ENCODE assay signal across 8 cellular contexts in genomic region chr9:133992780-133993634, GRCh38. TPM values are rescaled to one million over a fixed set of nuclear protein-coding genes. Genes with fewer than 3 reads are reported as not detected.
A peak's percentile ranks its signal among the peaks of the same experiment; 100 is the strongest.
DNase-seq lines count a peak whose midpoint lies in the region; FAIRE-seq and TF ChIP-seq lines count a peak whose summit lies in the region.

No MANE protein-coding gene starts in this region.

- in situ Hi-C loops in GM23248 (cut with MboI), result loop anchor here (5.0 kb wide), 1 partner anchor 206 kb away; no protein-coding TSS in a partner anchor

- H3K27me3 Mint-ChIP-seq in osteocyte (ENCODE audit: unreplicated experiment), result no peaks in the 10 kb centered on the region

- no peaks in the 10 kb centered on the region for H3F3A ChIP-seq in GM23248 (ENCODE audit: insufficient read depth)

- 0 to 2% methylated on average over 49 to 62 of the region's 74 CpGs for WGBS in GM23248 (ENCODE audit: low coverage in 1 of 2, low lambda C conversion rate in 2 of 2, missing lambda C conversion rate in 2 of 2), 2 experiments

- peak; percentile 90 for DNase-seq in DMS53 (lab: John Stamatoyannopoulos, UW)
- DNase-seq in GM23248, result peak; percentile 95
- peak; percentile 82 for DNase-seq in LoVo (ENCODE audit: low spot score)
- peak; percentile 62 for DNase-seq in SHP77 treated with DMSO at 0.1 percent for 48 hours (lab: John Stamatoyannopoulos, UW)
- peak; percentile 65 for DNase-seq in activated gamma-delta T cell treated with anti-CD3 and anti-CD28 coated beads, Interleukin-2, amount 50 U/mL, for 16 hours (ENCODE audit: low read depth)
- DNase-seq in frontal cortex (ENCODE audit: low spot score in 2 of 2), result peak; percentile 77 to 82
- DNase-seq in osteocyte (ENCODE audit: extremely low spot score, unreplicated experiment), result peak; percentile 88
- DNase-seq in tibial artery, result peak; percentile 91 to 92

- H4K20me1 ChIP-seq in GM23248 (ENCODE audit: insufficient read depth), result no peaks in the 10 kb centered on the region

- no peaks in the 10 kb centered on the region for H3K27me3 ChIP-seq in GM23248 (replicated peaks; ENCODE audit: insufficient read depth)
- H3K27me3 ChIP-seq in tibial artery, result peaks cover 0 to 18% of the 10 kb centered on the region in 2 donors

- H2AFZ ChIP-seq in GM23248, result peak overlapping the region; percentile 75

- intact Hi-C loops in tibial artery (cut with DNase I; ENCODE audit: low total_unique reads), result no loop called here

- H3K36me3 Mint-ChIP-seq in osteocyte (ENCODE audit: unreplicated experiment), result no peaks in the 10 kb centered on the region

- no peaks in the 10 kb centered on the region for H3K9me3 Mint-ChIP-seq in osteocyte (ENCODE audit: unreplicated experiment)

- peak overlapping the region; percentile 85 for H3K4me3 ChIP-seq in GM23248
- peak overlapping the region; percentile 56 to 68 for H3K4me3 ChIP-seq in tibial artery

- H3K4me3 Mint-ChIP-seq in osteocyte (ENCODE audit: unreplicated experiment), result peak overlapping the region; percentile 73

- no peaks in the 10 kb centered on the region for H3K9me3 ChIP-seq in GM23248 (ENCODE audit: low read depth)
- H3K9me3 ChIP-seq in tibial artery, result no peaks in the 10 kb centered on the region

- H3K9me2 ChIP-seq in GM23248 (ENCODE audit: insufficient read depth), result no peaks in the 10 kb centered on the region

- peak overlapping the region; percentile 50 for H3K27ac Mint-ChIP-seq in osteocyte (ENCODE audit: unreplicated experiment)

- peak overlapping the region; percentile 89 for H3K9ac ChIP-seq in GM23248

- peaks cover 30% of the 10 kb centered on the region for H3K79me2 ChIP-seq in GM23248 (ENCODE audit: insufficient read depth)

- peak overlapping the region; percentile 89 for H3K27ac ChIP-seq in GM23248
- peak overlapping the region; percentile 76 to 87 for H3K27ac ChIP-seq in tibial artery

- H3K36me3 ChIP-seq in GM23248 (ENCODE audit: low read depth) (no peaks in the 10 kb centered on the region), tibial artery (no peaks in the 10 kb centered on the region)

- H3K4me1 ChIP-seq in GM23248 (ENCODE audit: insufficient read depth), result peaks cover 7% of the 10 kb centered on the region; the same call in 1 of the 2 replicates
- H3K4me1 ChIP-seq in tibial artery, result peaks cover 7 to 36% (median 28%) of the 10 kb centered on the region in 4 donors

- H3K4me2 ChIP-seq in GM23248 (ENCODE audit: unreplicated experiment), result peak overlapping the region; percentile 93

- no peak for FAIRE-seq in frontal cortex (lab: Jason Lieb, UNC)

- peak; percentile 64 for TF ChIP-seq CTCF in osteocyte (IDR thresholded peaks at IDR 0.05)
- TF ChIP-seq CTCF in tibial artery (IDR thresholded peaks at IDR 0.05), result peak in 1 of 2 experiments; percentile 23

- H3K4me1 Mint-ChIP-seq in osteocyte (ENCODE audit: unreplicated experiment), result peaks cover 25% of the 10 kb centered on the region

RNA-seq across cellular contexts. Expression of gene VAV2, which starts 0.9 kb away (rescaled TPM):
- 8.3 and 9.0 TPM in 2 replicates for total RNA-seq in GM23248 (2014; rRNA removed; shearing (Covaris generic))
- polyA plus RNA-seq in GM23248 (2016; fragmentation: Nextera tagmentation; extraction: Ambion mirVana), result 6.7 and 7.3 TPM in 2 replicates
- total RNA-seq in frontal cortex (31.0 TPM), osteocyte (21.5 and 24.4 TPM in 2 replicates)

RNA-seq across cellular contexts. Expression of gene BRD3OS, which starts 32.3 kb away (rescaled TPM):
- total RNA-seq in GM23248 (2014; rRNA removed; shearing (Covaris generic)), result 25.9 and 36.3 TPM in 2 replicates
- 32.1 and 36.6 TPM in 2 replicates for polyA plus RNA-seq in GM23248 (2016; fragmentation: Nextera tagmentation; extraction: Ambion mirVana)
- total RNA-seq in frontal cortex (23.6 TPM), osteocyte (19.9 and 22.0 TPM in 2 replicates)

Comparison
In these comparisons a context has a peak if more than half of its experiments do, and no peak if none do; other contexts are left out.
1. Peak in every context shown above with its lines: DNase-seq, H3K4me3 ChIP-seq and H3K27ac ChIP-seq.